ENCODE assay signal across 23 cellular contexts in the genomic region with DNA sequence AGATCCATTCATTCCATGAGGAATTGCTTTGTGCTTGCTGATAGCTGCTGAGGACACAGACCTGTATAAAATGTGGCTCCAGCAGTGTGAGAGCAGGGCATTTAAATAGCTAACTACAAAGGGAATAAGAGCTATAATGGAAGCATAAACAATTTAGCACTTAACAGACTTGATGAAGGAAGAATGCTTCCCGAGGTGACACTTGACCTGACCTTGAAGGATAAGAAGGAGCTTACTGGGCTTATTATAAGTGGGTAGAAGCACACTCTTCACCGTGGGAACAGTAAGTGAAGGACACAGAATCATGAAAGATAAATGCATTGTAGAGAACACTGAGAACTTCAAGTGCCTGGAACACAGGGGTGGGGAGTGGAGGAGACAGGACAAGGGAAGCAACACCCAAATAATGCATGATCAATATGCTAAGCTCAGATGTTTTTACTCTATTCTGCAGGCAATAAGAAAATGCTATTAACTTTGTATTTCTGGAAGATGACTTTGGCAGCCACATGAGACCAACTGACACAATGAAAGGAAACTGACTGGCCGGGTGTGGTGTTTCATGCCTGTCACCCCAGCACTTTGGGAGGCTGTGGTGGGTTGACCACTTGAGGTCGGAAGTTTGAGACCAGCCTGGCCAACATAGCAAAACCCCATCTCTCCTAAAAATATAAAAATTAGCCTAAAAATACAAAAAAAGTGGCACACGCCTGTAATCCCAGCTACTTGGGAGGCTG.
DNase-seq lines count a peak whose midpoint lies in the region; ATAC-seq, FAIRE-seq and TF ChIP-seq lines count a peak whose summit lies in the region.
"Had no signal": no experiment of that assay in that cellular context is flagged by ENCODE, and none has a peak within 500 bp of the region (broad histone marks: within the 10 kb centered on the region; RNA-seq: fewer than 3 reads in every experiment).

No MANE protein-coding gene starts in this region.

- H3K36me3 ChIP-seq in left ventricle myocardium inferior, result no peaks in the 10 kb centered on the region

- DNase-seq in NCI-H1417 (lab: John Stamatoyannopoulos, UW), result peak in 2 of 3 experiments; percentile 1 to 54
- DNase-seq in NCI-H1417 treated with DMSO at 0.1 percent for 48 hours (lab: John Stamatoyannopoulos, UW), result no peak
- peak; percentile 40 for DNase-seq in NCI-H524 treated with DMSO at 0.1 percent for 48 hours (lab: John Stamatoyannopoulos, UW)
- DNase-seq in left ventricle myocardium inferior, result no peak
- no peak for DNase-seq in stimulated activated naive B cell treated with anti-CD40 and anti-IgM and Interleukin-4, amounts not matched to agents 10 μg/mL and 1 μg/mL and 100 μg/mL, for 72 hours
- DNase-seq in GM12891 (ENCODE audit: insufficient read length, low spot score), result no peak
- DNase-seq in activated CD8-positive, alpha-beta memory T cell treated with anti-CD3 and anti-CD28 coated beads, Interleukin-2, amount 50 U/mL, for 48 hours, result no peak
- no peak for DNase-seq in NK-92 (lab: John Stamatoyannopoulos, UW; ENCODE audit: unreplicated experiment)
- DNase-seq: 8988T; AML-193; C1 segment of cervical spinal cord; CD8-positive, alpha-beta T cell; GM23248; H9; IMR-90; MV-4-11; NCI-H1105 treated with DMSO at 0.1 percent for 48 hours; NCI-H187; NCI-H748 treated with DMSO at 0.1 percent for 48 hours had no signal

- peaks cover 4 to 8% of the 10 kb centered on the region in 2 donors for H3K36me3 Mint-ChIP-seq in stimulated activated naive B cell treated with anti-CD40 and anti-IgM and Interleukin-4, amounts not matched to agents 10 μg/mL and 1 μg/mL and 100 μg/mL, for 72 hours
- H3K36me3 Mint-ChIP-seq: CD8-positive, alpha-beta T cell had no signal

- H3K4me3 ChIP-seq in left ventricle myocardium inferior, result peak overlapping the region; percentile 1
- H3K4me3 ChIP-seq: GM23248 had no signal

- H3K4me3 Mint-ChIP-seq in stimulated activated naive B cell treated with anti-CD40 and anti-IgM and Interleukin-4, amounts not matched to agents 10 μg/mL and 1 μg/mL and 100 μg/mL, for 72 hours, result no peak overlapping the region
- H3K4me3 Mint-ChIP-seq: CD8-positive, alpha-beta T cell; H9 had no signal

- H3K9me3 Mint-ChIP-seq in stimulated activated naive B cell treated with anti-CD40 and anti-IgM and Interleukin-4, amounts not matched to agents 10 μg/mL and 1 μg/mL and 100 μg/mL, for 72 hours, result peaks cover 2 to 3% of the 10 kb centered on the region in 2 donors
- H3K9me3 Mint-ChIP-seq: CD8-positive, alpha-beta T cell; H9 had no signal

- H3K9me3 ChIP-seq in left ventricle myocardium inferior (replicated peaks), result no peaks in the 10 kb centered on the region

- no peak for ATAC-seq in stimulated activated naive B cell treated with anti-CD40 and anti-IgM and Interleukin-4, amounts not matched to agents 10 μg/mL and 1 μg/mL and 100 μg/mL, for 72 hours (replicated peaks)
- ATAC-seq: CD8-positive, alpha-beta T cell had no signal

- peaks cover 24 to 63% of the 10 kb centered on the region in 2 donors for H3K4me1 Mint-ChIP-seq in stimulated activated naive B cell treated with anti-CD40 and anti-IgM and Interleukin-4, amounts not matched to agents 10 μg/mL and 1 μg/mL and 100 μg/mL, for 72 hours

- no peak for TF ChIP-seq CTCF in left ventricle myocardium inferior (IDR thresholded peaks at IDR 0.05; ENCODE audit: borderline replicate concordance)

- H3K27ac Mint-ChIP-seq in stimulated activated naive B cell treated with anti-CD40 and anti-IgM and Interleukin-4, amounts not matched to agents 10 μg/mL and 1 μg/mL and 100 μg/mL, for 72 hours, result peak overlapping the region; percentile 16
- H3K27ac Mint-ChIP-seq: CD8-positive, alpha-beta T cell had no signal

- no peak for TF ChIP-seq POLR2A in GM12891 (IDR thresholded peaks at IDR 0.05; ENCODE audit: low read depth, low read length)

- peaks cover 75% of the 10 kb centered on the region for H3K4me1 ChIP-seq in left ventricle myocardium inferior

- no peaks in the 10 kb centered on the region for H3K27me3 ChIP-seq in left ventricle myocardium inferior (ENCODE audit: low read depth)

- intact Hi-C loops in left ventricle myocardium inferior (cut with micrococcal nuclease), result no loop called here

- no peak for FAIRE-seq in GM12891 (lab: Jason Lieb, UNC)
- FAIRE-seq: G401.6, GM18507, RCC 7860 had no signal

- no peaks in the 10 kb centered on the region for H3K27me3 Mint-ChIP-seq in stimulated activated naive B cell treated with anti-CD40 and anti-IgM and Interleukin-4, amounts not matched to agents 10 μg/mL and 1 μg/mL and 100 μg/mL, for 72 hours

- H3K27ac ChIP-seq in left ventricle myocardium inferior (replicated peaks), result peak overlapping the region; percentile 70
- H3K27ac ChIP-seq: GM23248, KMS-11 had no signal

TF ChIP-seq in GM12891, 5 proteins besides CTCF, POLR2A, EP300 and RAD21:
- no peak for TF ChIP-seq POU2F2 (IDR thresholded peaks at IDR 0.05; ENCODE audit: low read depth, low read length)

Comparison
In these comparisons a context has a peak if more than half of its experiments do, and no peak if none do; other contexts are left out.
1. DNase-seq: peak in NCI-H1417 (2 of 3) and NCI-H524 treated with DMSO at 0.1 percent for 48 hours (single experiment); none in NCI-H1417 treated with DMSO at 0.1 percent for 48 hours (single experiment), left ventricle myocardium inferior (single experiment), stimulated activated naive B cell treated with anti-CD40 and anti-IgM and Interleukin-4, amounts not matched to agents 10 μg/mL and 1 μg/mL and 100 μg/mL, for 72 hours (single experiment), GM12891 (single experiment), activated CD8-positive, alpha-beta memory T cell treated with anti-CD3 and anti-CD28 coated beads, Interleukin-2, amount 50 U/mL, for 48 hours (single experiment) and NK-92 (single experiment).